In the genomic region with DNA sequence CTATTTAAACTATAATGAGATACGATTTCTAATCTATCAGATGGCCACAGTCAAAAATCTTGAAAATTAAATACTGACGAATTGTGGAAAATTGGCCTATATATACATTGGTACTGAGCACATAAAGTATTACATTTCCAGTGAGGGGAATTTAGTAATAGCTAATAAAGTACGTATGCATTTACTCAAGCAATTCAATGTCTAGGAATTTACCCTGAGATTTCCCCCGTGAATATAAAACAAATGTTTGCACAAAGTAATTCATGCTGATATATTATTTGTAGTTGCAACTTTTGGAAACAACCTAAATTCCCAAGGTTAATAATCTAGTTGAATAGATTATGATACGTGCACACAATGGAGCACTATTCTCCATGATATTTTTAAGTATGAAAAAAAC, we compare ENCODE assay signal across 11 cellular contexts. TPM values are rescaled to one million over a fixed set of nuclear protein-coding genes. Genes with fewer than 3 reads are reported as not detected.
"Had no signal": no experiment of that assay in that cellular context is flagged by ENCODE, and none has a peak within 500 bp of the region (broad histone marks: within the 10 kb centered on the region; RNA-seq: fewer than 3 reads in every experiment).

No MANE protein-coding gene starts in this region.

- H3K27ac Mint-ChIP-seq: GM23338, H9, HFFc6 had no signal

- H3K9ac ChIP-seq: GM23248 had no signal

- FAIRE-seq: H1 had no signal

- DNase-seq: GM23248, GOT3, H7, H9, HCEC 1CT, HFFc6 had no signal

- ATAC-seq: GM23338, HCT116 had no signal

- H3K9me3 ChIP-seq: HAP-1 had no signal

- H3K4me1 Mint-ChIP-seq: GM23338 had no signal

- H3K4me3 ChIP-seq: GM23248, GM23338, HAP-1 had no signal

- H3K36me3 ChIP-seq: HAP-1 had no signal

- H3K4me3 Mint-ChIP-seq: GM23338, H9, HFFc6 had no signal

- H3K4me2 ChIP-seq: GM23338 had no signal

- H3K9me3 Mint-ChIP-seq: GM23338, HFFc6 had no signal

- H2AFZ ChIP-seq: GM23248, GM23338 had no signal

- H3K27ac ChIP-seq: GM23248 had no signal

RNA-seq across cellular contexts. Expression of a gene that starts 14.7 kb away (rescaled TPM):
- total RNA-seq: GM23248, HFFc6 had no signal
- polyA plus RNA-seq: GM23248 had no signal

RNA-seq across cellular contexts. Expression of a gene that starts 36.1 kb away (rescaled TPM):
- total RNA-seq: GM23248, GM23338, H1, H4, H7, H9, HFFc6 had no signal
- polyA plus RNA-seq: GM23248, GM23338, H1 had no signal
